In genomic region chr16:81314603-81315270, GRCh38 we compare ENCODE assay signal across 1 cellular context.
TF ChIP-seq lines count a peak whose summit lies in the region.

TSS of gene GAN (plus strand) at chr16:81314962. CDS start at chr16:81315114, 152 bp downstream.

TF ChIP-seq in K562, 482 proteins besides CTCF, POLR2A, EP300 and RAD21 (continued from another document and continues in another):
- TF ChIP-seq ZBTB11 (CRISPR knock-in tag; IDR thresholded peaks at IDR 0.05) (peak in 1 of 3 experiments; percentile 73; a peak in 2 of 6 replicates), CEBPG (CRISPR knock-in tag; IDR thresholded peaks at IDR 0.05) (no peak), CEBPG (tag; conservative IDR thresholded peaks at IDR 0.05 in 1 of 2, IDR thresholded peaks at IDR 0.05 in 1 of 2) (no peak), POLR2B (IDR thresholded peaks at IDR 0.05; ENCODE audit: low read depth, partially characterized antibody) (peak; percentile 69), BDP1 (IDR thresholded peaks at IDR 0.05; ENCODE audit: insufficient read depth, insufficient read length) (no peak), ZNF197 (CRISPR knock-in tag; IDR thresholded peaks at IDR 0.05; ENCODE audit: low read depth) (0 out of 2 replicates have a peak, but pooled peaks have one; percentile 38), FUS (optimal IDR thresholded peaks at IDR 0.05; ENCODE audit: low read depth, low read length) (no peak), NFRKB (IDR thresholded peaks at IDR 0.05; ENCODE audit: low read depth) (no peak), ATF3 (IDR thresholded peaks at IDR 0.05) (no peak), ATF3 (CRISPR knock-in tag; conservative IDR thresholded peaks at IDR 0.05) (0 out of 2 replicates have a peak, but pooled peaks have one; percentile 27), SMC3 (conservative IDR thresholded peaks at IDR 0.05; ENCODE audit: insufficient read depth, low read depth, low read length) (0 out of 2 replicates have a peak, but pooled peaks have one; percentile 3), HINFP (tag; conservative IDR thresholded peaks at IDR 0.05; ENCODE audit: low read depth) (no peak), TCF7 (IDR thresholded peaks at IDR 0.05; ENCODE audit: borderline replicate concordance) (no peak; the same call in 1 of the 2 replicates), CTBP1 (IDR thresholded peaks at IDR 0.05; ENCODE audit: borderline replicate concordance) (peak; percentile 98), SAFB (IDR thresholded peaks at IDR 0.05; ENCODE audit: borderline replicate concordance, low read depth, low read length) (peak; percentile 52; the same call in 1 of the 2 replicates), HEY1 (CRISPR knock-in tag; IDR thresholded peaks at IDR 0.05; ENCODE audit: borderline replicate concordance) (no peak), ZFX (CRISPR knock-in tag; IDR thresholded peaks at IDR 0.05) (peak; percentile 50), THRAP3 (IDR thresholded peaks at IDR 0.05; ENCODE audit: borderline replicate concordance) (no peak), KLF1 (tag; IDR thresholded peaks at IDR 0.05) (peak; percentile 58; the same call in 1 of the 2 replicates), MTA1 (IDR thresholded peaks at IDR 0.05; ENCODE audit: borderline replicate concordance) (peak; percentile 99), ZNF277 (CRISPR knock-in tag; IDR thresholded peaks at IDR 0.05; ENCODE audit: borderline replicate concordance) (no peak), ZNF41 (CRISPR knock-in tag; conservative IDR thresholded peaks at IDR 0.05) (no peak), CTCFL (IDR thresholded peaks at IDR 0.05; ENCODE audit: borderline replicate concordance, insufficient read depth, low read depth, low read length, poor library complexity, severe bottlenecking) (no peak), IRF9 (tag; IDR thresholded peaks at IDR 0.05) (no peak), DEAF1 (CRISPR knock-in tag; IDR thresholded peaks at IDR 0.05) (no peak), CHD2 (IDR thresholded peaks at IDR 0.05; ENCODE audit: low read depth, low read length) (peak; percentile 65; the same call in 1 of the 2 replicates), ARID2 (IDR thresholded peaks at IDR 0.05) (no peak), MBD2 (IDR thresholded peaks at IDR 0.05; ENCODE audit: borderline replicate concordance, low read depth) (peak; percentile 71), RBM14 (IDR thresholded peaks at IDR 0.05; ENCODE audit: borderline replicate concordance, insufficient read depth, low read depth, low read length) (no peak), ZKSCAN3 (CRISPR knock-in tag; IDR thresholded peaks at IDR 0.05) (no peak), CHD7 (IDR thresholded peaks at IDR 0.05; ENCODE audit: low read depth, low read length) (no peak), ZNF316 (IDR thresholded peaks at IDR 0.05) (peak; percentile 13; the same call in 1 of the 2 replicates), ZNF124 (CRISPR knock-in tag; IDR thresholded peaks at IDR 0.05) (no peak), KDM1A (IDR thresholded peaks at IDR 0.05) (peak in 1 of 2 experiments; percentile 74; a peak in 1 of 4 replicates), JUN (IDR thresholded peaks at IDR 0.05; ENCODE audit: borderline replicate concordance, low read depth, low read length) (no peak), JUN (CRISPR knock-in tag; IDR thresholded peaks at IDR 0.05; ENCODE audit: borderline replicate concordance) (no peak)
